10 cellular contexts compared by ENCODE assay signal in the genomic region with DNA sequence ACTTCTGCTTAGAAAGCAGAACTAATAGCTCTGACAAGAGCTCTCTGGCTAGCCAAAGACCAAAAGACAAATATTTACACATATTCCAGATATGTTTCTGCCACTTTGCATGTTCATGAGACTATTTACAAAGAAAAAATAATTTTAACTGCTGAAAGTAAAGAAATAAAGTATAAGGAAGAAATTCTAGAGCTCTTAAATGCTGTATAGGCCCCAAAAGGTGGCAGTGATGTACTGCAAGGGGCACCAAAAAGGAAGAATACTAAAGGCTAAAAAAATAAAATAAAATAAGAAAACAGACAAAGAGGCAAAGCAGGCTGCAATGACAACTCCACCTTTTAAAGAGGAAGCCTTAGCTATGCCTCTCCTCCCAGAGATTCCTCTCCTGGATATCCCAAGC. TPM values are rescaled to one million over a fixed set of nuclear protein-coding genes. Genes with fewer than 3 reads are reported as not detected.
DNase-seq lines count a peak whose midpoint lies in the region; ATAC-seq, FAIRE-seq and TF ChIP-seq lines count a peak whose summit lies in the region.
"Had no signal": no experiment of that assay in that cellular context is flagged by ENCODE, and none has a peak within 500 bp of the region (broad histone marks: within the 10 kb centered on the region; RNA-seq: fewer than 3 reads in every experiment).

No MANE protein-coding gene starts in this region.

- H4K5ac ChIP-seq in mesendoderm (ENCODE audit: low read length): no peak overlapping the region

- CTCF ChIA-PET in BJ (lab: Yijun Ruan, JAX) (interaction anchor here (0.6 to 2.6 kb wide), 13 partner anchors 9 to 384 kb away, joined by 3 to 9 read pairs (median 3); no protein-coding TSS in a partner anchor), Calu3 (lab: Charles Lee) (interaction anchor here (0.6 to 1.8 kb wide), 4 partner anchors 36 to 195 kb away, joined by 3 to 7 read pairs (median 4); no protein-coding TSS in a partner anchor)

- H3K56ac ChIP-seq in mesendoderm (ENCODE audit: low read length): no peak overlapping the region

- no peak for DNase-seq in BJ (ENCODE audit: low read depth)
- no peak for DNase-seq in astrocyte (ENCODE audit: low read depth)
- peak; percentile 49 for DNase-seq in mesendoderm
- DNase-seq in glutamatergic neuron: no peak
- DNase-seq in stimulated activated CD8-positive, alpha-beta memory T cell treated with anti-CD3 and anti-CD28 coated beads, Interleukin-4, amount 100 ng/mL, for 48 hours: no peak
- no peak for DNase-seq in Calu3
- DNase-seq: NCI-H1048 had no signal

- H3K36me3 ChIP-seq in BJ (ENCODE audit: control insufficient read depth, insufficient read depth, low read length) (no peaks in the 10 kb centered on the region), Loucy (ENCODE audit: insufficient read depth, low read length) (no peaks in the 10 kb centered on the region), astrocyte (ENCODE audit: insufficient read depth, low read length) (no peaks in the 10 kb centered on the region), mesendoderm (ENCODE audit: control insufficient read depth, insufficient read depth, low read length) (no peaks in the 10 kb centered on the region)

- TF ChIP-seq CTCF in BJ (IDR thresholded peaks at IDR 0.05; ENCODE audit: insufficient read depth, low read depth, low read length) (peak; percentile 23; the same call in 1 of the 2 replicates), Loucy (conservative IDR thresholded peaks at IDR 0.05; ENCODE audit: low read length) (peak; percentile 57), astrocyte (IDR thresholded peaks at IDR 0.05; ENCODE audit: insufficient read depth, low read depth, low read length) (peak; percentile 17), glutamatergic neuron (IDR thresholded peaks at IDR 0.05; ENCODE audit: partially characterized antibody, unreplicated experiment) (no peak), Calu3 (IDR thresholded peaks at IDR 0.05; ENCODE audit: unreplicated experiment) (no peak)

- ATAC-seq in HG02938 (IDR thresholded peaks at IDR 0.05; ENCODE audit: unreplicated experiment): no peak

- no peak overlapping the region for H2AK5ac ChIP-seq in mesendoderm (ENCODE audit: low read length)

- H3K79me2 ChIP-seq in Loucy (ENCODE audit: insufficient read depth, low read length) (no peaks in the 10 kb centered on the region), astrocyte (ENCODE audit: insufficient read depth, low read length) (no peaks in the 10 kb centered on the region), mesendoderm (ENCODE audit: control insufficient read depth, insufficient read depth, low read length) (no peaks in the 10 kb centered on the region)

- H3K9me3 ChIP-seq in Loucy (ENCODE audit: insufficient read depth, low read depth, low read length): no peaks in the 10 kb centered on the region
- H3K9me3 ChIP-seq in astrocyte (ENCODE audit: insufficient read depth, low read depth, low read length): peaks cover 4% of the 10 kb centered on the region

- POLR2A ChIA-PET in BJ (lab: Charles Lee): no interaction called here

- no peak overlapping the region for H3K4ac ChIP-seq in mesendoderm (ENCODE audit: low read depth, low read length)

- peaks cover 44% of the 10 kb centered on the region for H3K4me1 ChIP-seq in Loucy (ENCODE audit: insufficient read depth, low read length, poor library complexity, severe bottlenecking)
- peaks cover 26% of the 10 kb centered on the region for H3K4me1 ChIP-seq in astrocyte (ENCODE audit: insufficient read depth, low read length)
- H3K4me1 ChIP-seq in mesendoderm (ENCODE audit: control insufficient read depth, low read depth, low read length): peaks cover 12% of the 10 kb centered on the region

- H3K9me2 ChIP-seq in Loucy (replicated peaks; ENCODE audit: low read depth, low read length): no peaks in the 10 kb centered on the region

- H3K27me3 Mint-ChIP-seq in astrocyte (ENCODE audit: low read depth, unreplicated experiment): no peaks in the 10 kb centered on the region
- H3K27me3 Mint-ChIP-seq in glutamatergic neuron (ENCODE audit: unreplicated experiment): peaks cover 3% of the 10 kb centered on the region
- no peaks in the 10 kb centered on the region for H3K27me3 Mint-ChIP-seq in Calu3 (ENCODE audit: unreplicated experiment)

- peak overlapping the region; percentile 65 for H4K8ac ChIP-seq in mesendoderm (ENCODE audit: low read depth, low read length)

- no peaks in the 10 kb centered on the region for H3K79me1 ChIP-seq in mesendoderm (ENCODE audit: low read length)

- H2BK15ac ChIP-seq in mesendoderm (replicated peaks; ENCODE audit: low read depth): no peak overlapping the region

- H3K4me2 ChIP-seq in Loucy (ENCODE audit: low read depth, low read length, poor library complexity, severe bottlenecking) (peak overlapping the region; percentile 73), astrocyte (ENCODE audit: low read length) (no peak overlapping the region), mesendoderm (ENCODE audit: low read length) (no peak overlapping the region)

- no peak overlapping the region for H3K18ac ChIP-seq in mesendoderm (ENCODE audit: low read length)

- H2BK120ac ChIP-seq in mesendoderm (ENCODE audit: low read depth, low read length): no peak overlapping the region

- H3K27ac Mint-ChIP-seq in astrocyte (ENCODE audit: unreplicated experiment) (no peak overlapping the region), glutamatergic neuron (ENCODE audit: unreplicated experiment) (no peak overlapping the region), Calu3 (ENCODE audit: unreplicated experiment) (no peak overlapping the region)

- no peaks in the 10 kb centered on the region for H3F3A ChIP-seq in Loucy (ENCODE audit: low read depth)

- H3K9ac ChIP-seq in Loucy (ENCODE audit: low read depth, low read length, poor library complexity, severe bottlenecking) (peak overlapping the region; percentile 89), astrocyte (ENCODE audit: low read length) (no peak overlapping the region), mesendoderm (ENCODE audit: low read length) (no peak overlapping the region)

- H3K4me3 Mint-ChIP-seq in astrocyte (ENCODE audit: unreplicated experiment) (no peak overlapping the region), glutamatergic neuron (ENCODE audit: unreplicated experiment) (no peak overlapping the region), Calu3 (ENCODE audit: low read depth, unreplicated experiment) (no peak overlapping the region)

- no peak for FAIRE-seq in astrocyte (lab: Jason Lieb, UNC)

- H3K23ac ChIP-seq in mesendoderm (ENCODE audit: low read length): no peak overlapping the region

- H3K36me3 Mint-ChIP-seq in astrocyte (ENCODE audit: low read depth, unreplicated experiment): peaks cover 3% of the 10 kb centered on the region
- H3K36me3 Mint-ChIP-seq in glutamatergic neuron (ENCODE audit: unreplicated experiment): no peaks in the 10 kb centered on the region
- H3K36me3 Mint-ChIP-seq in Calu3 (ENCODE audit: insufficient read depth, unreplicated experiment): peaks cover 27% of the 10 kb centered on the region

- H2AFZ ChIP-seq in Loucy (ENCODE audit: low read length) (no peak overlapping the region), astrocyte (ENCODE audit: low read depth, low read length) (no peak overlapping the region)

- H3K4me1 Mint-ChIP-seq in astrocyte (ENCODE audit: low read depth, unreplicated experiment) (peaks cover 4% of the 10 kb centered on the region), glutamatergic neuron (ENCODE audit: low read depth, unreplicated experiment) (no peaks in the 10 kb centered on the region), Calu3 (ENCODE audit: low read depth, unreplicated experiment) (peaks cover 50% of the 10 kb centered on the region)

- H3K27ac ChIP-seq in astrocyte (ENCODE audit: low read depth, low read length) (no peak overlapping the region), mesendoderm (ENCODE audit: low read depth, low read length) (no peak overlapping the region)

- H4K20me1 ChIP-seq in Loucy (ENCODE audit: insufficient read depth, low read length, poor library complexity, severe bottlenecking) (no peaks in the 10 kb centered on the region), astrocyte (ENCODE audit: insufficient read depth, low read length) (no peaks in the 10 kb centered on the region)

- intact Hi-C loops in Calu3 (cut with micrococcal nuclease; ENCODE audit: unreplicated experiment): loop anchor here (1.0 to 10.0 kb wide), 4 partner anchors 132 to 308 kb away; a partner anchor contains a TSS

- BruUV-seq in Calu3 (replicated peaks; lab: Mats Ljungman, UMichigan): no TSS peak

- H2BK5ac ChIP-seq in mesendoderm (ENCODE audit: low read length): no peak overlapping the region

- H3K27me3 ChIP-seq in BJ (ENCODE audit: control insufficient read depth, insufficient read depth, low read length): no peaks in the 10 kb centered on the region
- H3K27me3 ChIP-seq in Loucy (ENCODE audit: insufficient read depth, low read length, poor library complexity, severe bottlenecking): no peaks in the 10 kb centered on the region
- H3K27me3 ChIP-seq in astrocyte (ENCODE audit: insufficient read depth, low read length): no peaks in the 10 kb centered on the region
- H3K27me3 ChIP-seq in mesendoderm (ENCODE audit: insufficient read depth, low read length, poor library complexity): no peaks in the 10 kb centered on the region

- H3K4me3 ChIP-seq in BJ (ENCODE audit: low read depth, low read length): no peak overlapping the region
- no peak overlapping the region for H3K4me3 ChIP-seq in Loucy (ENCODE audit: low read length, poor library complexity, severe bottlenecking)
- no peak overlapping the region for H3K4me3 ChIP-seq in astrocyte (ENCODE audit: insufficient read depth, low read depth, low read length)
- no peak overlapping the region for H3K4me3 ChIP-seq in mesendoderm (ENCODE audit: low read length)

- H3K9me3 Mint-ChIP-seq in astrocyte (ENCODE audit: unreplicated experiment): peaks cover 6% of the 10 kb centered on the region
- peaks cover 2% of the 10 kb centered on the region for H3K9me3 Mint-ChIP-seq in glutamatergic neuron (ENCODE audit: unreplicated experiment)
- H3K9me3 Mint-ChIP-seq in Calu3 (ENCODE audit: low read depth, unreplicated experiment): no peaks in the 10 kb centered on the region

RNA-seq across cellular contexts. Expression of a gene that starts 23.0 kb away (rescaled TPM):
- not detected in 2 replicates for polyA plus RNA-seq in BJ (2011; rRNA removed)
- not detected in 2 replicates for polyA minus RNA-seq in BJ (2011; rRNA and poly(A)+ RNA removed)
- total RNA-seq in astrocyte (0.73 and 1.1 TPM in 2 replicates), glutamatergic neuron (ENCODE audit: unreplicated experiment) (not detected), Calu3 (2022) (not detected in 2 replicates)
- 0.08 TPM for polyA plus RNA-seq in mesendoderm (2013, experiment 1 of 2)
- not detected for polyA plus RNA-seq in mesendoderm (2013, experiment 2 of 2)
- total RNA-seq: dermis microvascular lymphatic vessel endothelial cell had no signal

RNA-seq across cellular contexts. Expression of a gene that starts 42.7 kb away (rescaled TPM):
- not detected in 2 replicates for polyA plus RNA-seq in BJ (2011; rRNA removed)
- polyA minus RNA-seq in BJ (2011; rRNA and poly(A)+ RNA removed): not detected in 2 replicates
- 0.53 and 0.70 TPM in 2 replicates for total RNA-seq in astrocyte
- not detected for polyA plus RNA-seq in mesendoderm (2013, experiment 1 of 2)
- not detected for polyA plus RNA-seq in mesendoderm (2013, experiment 2 of 2)
- total RNA-seq in glutamatergic neuron (ENCODE audit: unreplicated experiment): not detected
- total RNA-seq in Calu3 (2022): not detected in 2 replicates
- total RNA-seq: dermis microvascular lymphatic vessel endothelial cell had no signal

RNA-seq across cellular contexts. Expression of a gene that starts 53.5 kb away (rescaled TPM):
- polyA plus RNA-seq in BJ (2011; rRNA removed): not detected in 2 replicates
- not detected in 2 replicates for polyA minus RNA-seq in BJ (2011; rRNA and poly(A)+ RNA removed)
- total RNA-seq in astrocyte (0.94 and 1.2 TPM in 2 replicates), glutamatergic neuron (ENCODE audit: unreplicated experiment) (not detected), Calu3 (2022) (not detected in 2 replicates)
- not detected for polyA plus RNA-seq in mesendoderm (2013, experiment 1 of 2)
- polyA plus RNA-seq in mesendoderm (2013, experiment 2 of 2): not detected
- total RNA-seq: dermis microvascular lymphatic vessel endothelial cell had no signal

RNA-seq across cellular contexts. Expression of a gene that starts 59.2 kb away (rescaled TPM):
- 0.13 and 0.74 TPM in 2 replicates for polyA plus RNA-seq in BJ (2011; rRNA removed)
- polyA minus RNA-seq in BJ (2011; rRNA and poly(A)+ RNA removed): 0.24 and 0.26 TPM in 2 replicates
- total RNA-seq in astrocyte (0.45 and 0.91 TPM in 2 replicates), glutamatergic neuron (ENCODE audit: unreplicated experiment) (0.25 TPM), Calu3 (2022) (0.14 TPM in 1 of 2 replicates, not detected in the other)
- polyA plus RNA-seq in mesendoderm (2013, experiment 1 of 2): under 0.01 TPM
- polyA plus RNA-seq in mesendoderm (2013, experiment 2 of 2): not detected

Comparison
In these comparisons a context has a peak if more than half of its experiments do, and no peak if none do; other contexts are left out.
1. CTCF ChIP-seq: peak in BJ (single experiment), Loucy (single experiment) and astrocyte (single experiment); none in glutamatergic neuron (single experiment) and Calu3 (single experiment).